18 cellular contexts compared by ENCODE assay signal in the genomic region with DNA sequence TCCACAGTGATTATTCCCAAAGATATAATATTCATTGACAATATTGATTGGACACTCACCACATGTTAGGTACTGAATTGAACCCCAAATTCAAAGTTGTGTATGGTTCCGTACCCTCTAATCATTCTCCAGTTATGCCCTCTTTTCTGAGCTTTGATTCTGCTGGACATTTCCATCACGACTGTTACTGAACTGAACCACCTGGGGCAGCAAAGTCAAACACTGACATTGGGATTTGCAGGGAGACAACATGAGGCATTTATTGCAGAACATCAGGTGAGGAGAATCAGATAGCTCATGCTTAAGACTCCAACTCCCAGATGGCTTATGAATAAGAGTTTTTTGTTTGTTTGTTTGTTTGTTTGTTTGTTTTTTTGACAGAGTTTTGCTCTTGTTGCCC.
DNase-seq lines count a peak whose midpoint lies in the region; FAIRE-seq and TF ChIP-seq lines count a peak whose summit lies in the region.
"Had no signal": no experiment of that assay in that cellular context is flagged by ENCODE, and none has a peak within 500 bp of the region (broad histone marks: within the 10 kb centered on the region; RNA-seq: fewer than 3 reads in every experiment).

No MANE protein-coding gene starts in this region.

- no peak for FAIRE-seq in bronchial epithelial cell (lab: Jason Lieb, UNC)
- no peak for FAIRE-seq in HTR-8/SVneo (lab: Jason Lieb, UNC)
- FAIRE-seq: A549 had no signal

- peaks cover 24% of the 10 kb centered on the region for H3K4me1 Mint-ChIP-seq in neural progenitor cell
- H3K4me1 Mint-ChIP-seq: activated CD4-positive, alpha-beta memory T cell treated with anti-CD3 and anti-CD28 coated beads, Interleukin-2, amount 10 ng/mL, durations not matched to agents 7 days and 5 days had no signal

- H3K27ac Mint-ChIP-seq in neural progenitor cell = no peak overlapping the region
- H3K27ac Mint-ChIP-seq: activated CD4-positive, alpha-beta memory T cell treated with anti-CD3 and anti-CD28 coated beads, Interleukin-2, amount 10 ng/mL, durations not matched to agents 7 days and 5 days; mesothelial cell of epicardium had no signal

- DNase-seq in NCI-H146 (lab: John Stamatoyannopoulos, UW) (peak; percentile 17), NCI-H146 treated with DMSO at 0.1 percent for 48 hours (lab: John Stamatoyannopoulos, UW; ENCODE audit: unreplicated experiment) (no peak), bronchial epithelial cell (ENCODE audit: low read depth) (peak; percentile 10), neural progenitor cell (ENCODE audit: low spot score) (no peak), tibial nerve (ENCODE audit: low spot score in 2 of 2) (no peak), HTR-8/SVneo (ENCODE audit: insufficient read length, low spot score) (no peak), GM19240 (ENCODE audit: insufficient read length, low spot score) (no peak)
- DNase-seq: activated CD4-positive, alpha-beta memory T cell treated with anti-CD3 and anti-CD28 coated beads, Interleukin-2, amount 10 ng/mL, durations not matched to agents 7 days and 5 days; activated gamma-delta T cell; central memory CD4-positive, alpha-beta T cell; NCI-H187 treated with DMSO at 0.1 percent for 48 hours; OCI-M1; psoas muscle; stimulated activated CD4-positive, alpha-beta T cell treated with anti-CD3 and anti-CD28 coated beads, Interleukin-2, amount 100 ng/mL, for 24 hours; T-helper 2 cell had no signal

- peaks cover 3% of the 10 kb centered on the region for H3K9me3 Mint-ChIP-seq in neural progenitor cell
- H3K9me3 Mint-ChIP-seq: activated CD4-positive, alpha-beta memory T cell treated with anti-CD3 and anti-CD28 coated beads, Interleukin-2, amount 10 ng/mL, durations not matched to agents 7 days and 5 days; mesothelial cell of epicardium had no signal

- H3K4me3 ChIP-seq in Loucy (ENCODE audit: low read length, poor library complexity, severe bottlenecking) (no peak overlapping the region), bronchial epithelial cell (ENCODE audit: low read depth, low read length) (no peak overlapping the region), neural progenitor cell (no peak overlapping the region), tibial nerve (no peak overlapping the region)
- H3K4me3 ChIP-seq: A549, psoas muscle had no signal

- H3K4me2 ChIP-seq in Loucy (ENCODE audit: low read depth, low read length, poor library complexity, severe bottlenecking) = no peak overlapping the region
- no peak overlapping the region for H3K4me2 ChIP-seq in neural progenitor cell
- H3K4me2 ChIP-seq: A549 had no signal

- H3K36me3 ChIP-seq in Loucy (ENCODE audit: insufficient read depth, low read length) (no peaks in the 10 kb centered on the region), bronchial epithelial cell (ENCODE audit: control insufficient read depth, insufficient read depth, low read length) (no peaks in the 10 kb centered on the region), neural progenitor cell (no peaks in the 10 kb centered on the region), tibial nerve (peaks cover 0 to 4% (median 0%) of the 10 kb centered on the region in 3 donors)

- TF ChIP-seq CTCF in Loucy (conservative IDR thresholded peaks at IDR 0.05; ENCODE audit: low read length) = peak; percentile 52
- peak; percentile 34 for TF ChIP-seq CTCF in bronchial epithelial cell (IDR thresholded peaks at IDR 0.05; ENCODE audit: insufficient read depth, low read length, severe bottlenecking)
- TF ChIP-seq CTCF in neural progenitor cell (IDR thresholded peaks at IDR 0.05) = peak; percentile 21
- TF ChIP-seq CTCF in tibial nerve (IDR thresholded peaks at IDR 0.05) = no peak

- H3K79me2 ChIP-seq in Loucy (ENCODE audit: insufficient read depth, low read length) (no peaks in the 10 kb centered on the region), neural progenitor cell (ENCODE audit: low read depth) (no peaks in the 10 kb centered on the region)

- no peak overlapping the region for H3K4me3 Mint-ChIP-seq in neural progenitor cell
- H3K4me3 Mint-ChIP-seq: activated CD4-positive, alpha-beta memory T cell treated with anti-CD3 and anti-CD28 coated beads, Interleukin-2, amount 10 ng/mL, durations not matched to agents 7 days and 5 days; mesothelial cell of epicardium had no signal

- TF ChIP-seq POLR2A in tibial nerve (IDR thresholded peaks at IDR 0.05) = no peak

- H3F3A ChIP-seq in Loucy (ENCODE audit: low read depth) = no peaks in the 10 kb centered on the region
- H3F3A ChIP-seq in neural progenitor cell (ENCODE audit: low read depth) = peaks cover 13% of the 10 kb centered on the region

- peaks cover 4% of the 10 kb centered on the region for H3K27me3 Mint-ChIP-seq in neural progenitor cell (ENCODE audit: insufficient read depth, low read depth)

- no peaks in the 10 kb centered on the region for H3K36me3 Mint-ChIP-seq in neural progenitor cell
- H3K36me3 Mint-ChIP-seq: mesothelial cell of epicardium had no signal

- H3K9ac ChIP-seq in Loucy (ENCODE audit: low read depth, low read length, poor library complexity, severe bottlenecking) = no peak overlapping the region
- no peak overlapping the region for H3K9ac ChIP-seq in neural progenitor cell

- no peaks in the 10 kb centered on the region for H3K9me3 ChIP-seq in Loucy (ENCODE audit: insufficient read depth, low read depth, low read length)
- no peaks in the 10 kb centered on the region for H3K9me3 ChIP-seq in neural progenitor cell (ENCODE audit: low read depth)
- H3K9me3 ChIP-seq in tibial nerve = no peaks in the 10 kb centered on the region
- H3K9me3 ChIP-seq: A549, psoas muscle had no signal

- WGBS in tibial nerve, 2 donors = 93 to 96% methylated on average over 2 of the region's 2 CpGs

- H2AFZ ChIP-seq in Loucy (ENCODE audit: low read length) = no peak overlapping the region
- no peak overlapping the region for H2AFZ ChIP-seq in neural progenitor cell (replicated peaks)

- H3K4me1 ChIP-seq in Loucy (ENCODE audit: insufficient read depth, low read length, poor library complexity, severe bottlenecking) (no peaks in the 10 kb centered on the region), neural progenitor cell (peaks cover 13% of the 10 kb centered on the region), tibial nerve (no peaks in the 10 kb centered on the region)
- H3K4me1 ChIP-seq: A549, psoas muscle had no signal

- H3K27ac ChIP-seq in neural progenitor cell = no peak overlapping the region
- no peak overlapping the region for H3K27ac ChIP-seq in tibial nerve
- H3K27ac ChIP-seq: A549, psoas muscle had no signal

- no peak for TF ChIP-seq EP300 in tibial nerve (IDR thresholded peaks at IDR 0.05)

- no peaks in the 10 kb centered on the region for H3K9me2 ChIP-seq in Loucy (replicated peaks; ENCODE audit: low read depth, low read length)

- H3K27me3 ChIP-seq in Loucy (ENCODE audit: insufficient read depth, low read length, poor library complexity, severe bottlenecking) (no peaks in the 10 kb centered on the region), bronchial epithelial cell (ENCODE audit: control insufficient read depth, insufficient read depth, low read length) (no peaks in the 10 kb centered on the region), neural progenitor cell (no peaks in the 10 kb centered on the region), tibial nerve (no peaks in the 10 kb centered on the region)

- H4K20me1 ChIP-seq in Loucy (ENCODE audit: insufficient read depth, low read length, poor library complexity, severe bottlenecking) (no peaks in the 10 kb centered on the region), neural progenitor cell (ENCODE audit: low read depth) (no peaks in the 10 kb centered on the region)

Comparison
In these comparisons a context has a peak if more than half of its experiments do, and no peak if none do; other contexts are left out.
1. DNase-seq: peak in NCI-H146 (single experiment) and bronchial epithelial cell (single experiment); none in NCI-H146 treated with DMSO at 0.1 percent for 48 hours (single experiment), neural progenitor cell (single experiment), tibial nerve (0 of 2), HTR-8/SVneo (single experiment) and GM19240 (single experiment).
2. CTCF ChIP-seq: peak in Loucy (single experiment), bronchial epithelial cell (single experiment) and neural progenitor cell (single experiment); none in tibial nerve (0 of 5).